In the genomic region with DNA sequence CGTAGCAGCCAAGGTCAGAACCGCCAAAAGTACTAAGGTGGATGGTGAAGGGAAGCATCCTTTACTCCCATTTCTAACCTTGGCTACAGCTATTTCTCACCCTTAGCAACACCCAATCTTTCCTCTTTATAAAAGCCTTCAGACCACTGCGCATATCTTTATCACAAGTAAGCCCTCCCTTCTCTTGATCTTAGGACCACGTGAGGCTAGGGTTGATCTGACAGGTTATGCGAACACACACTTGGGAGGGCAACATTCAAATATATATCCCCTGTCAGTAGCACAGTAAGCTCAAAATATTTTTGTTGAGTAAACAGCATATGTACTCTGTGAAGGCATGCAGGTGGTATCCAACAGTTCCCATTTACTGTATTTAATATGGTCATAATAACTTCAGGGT, we compare ENCODE assay signal across 8 cellular contexts. TPM values are rescaled to one million over a fixed set of nuclear protein-coding genes. Genes with fewer than 3 reads are reported as not detected.
A peak's percentile ranks its signal among the peaks of the same experiment; 100 is the strongest.
DNase-seq lines count a peak whose midpoint lies in the region; ATAC-seq and TF ChIP-seq lines count a peak whose summit lies in the region.

No MANE protein-coding gene starts in this region.

- POLR2A ChIA-PET in CD4-positive, alpha-beta T cell (lab: Charles Lee): interaction anchor here (1.1 to 2.9 kb wide), 7 partner anchors 8 to 700 kb away, joined by 4 to 26 read pairs (median 6); a partner anchor contains a TSS

- no peaks in the 10 kb centered on the region for H4K20me1 ChIP-seq in neural progenitor cell (ENCODE audit: low read depth)

- no peaks in the 10 kb centered on the region for H3K27me3 Mint-ChIP-seq in CD4-positive, alpha-beta T cell
- no peaks in the 10 kb centered on the region for H3K27me3 Mint-ChIP-seq in neural progenitor cell (ENCODE audit: insufficient read depth, low read depth)

- peak overlapping the region; percentile 86 for H2AFZ ChIP-seq in neural progenitor cell (replicated peaks)

- no peak overlapping the region for H3K9ac ChIP-seq in neural progenitor cell

- peak overlapping the region; percentile 98 for H3K27ac Mint-ChIP-seq in CD4-positive, alpha-beta T cell
- no peak overlapping the region for H3K27ac Mint-ChIP-seq in neural progenitor cell

- DNase-seq in CD4-positive, alpha-beta T cell: no peak
- DNase-seq in coronary artery (ENCODE audit: low spot score): no peak
- DNase-seq in neural progenitor cell (ENCODE audit: low spot score): no peak
- DNase-seq in HuH-7 (ENCODE audit: low spot score): no peak
- no peak for DNase-seq in NCI-H2227 (lab: John Stamatoyannopoulos, UW; ENCODE audit: unreplicated experiment)
- DNase-seq in NCI-H2029 (lab: John Stamatoyannopoulos, UW): no peak

- peaks cover 19% of the 10 kb centered on the region for H3K4me1 ChIP-seq in neural progenitor cell

- H3K4me2 ChIP-seq in neural progenitor cell: peak overlapping the region; percentile 85

- H3K4me1 Mint-ChIP-seq in CD4-positive, alpha-beta T cell (ENCODE audit: low read depth): peaks cover 33% of the 10 kb centered on the region
- peaks cover 26% of the 10 kb centered on the region for H3K4me1 Mint-ChIP-seq in neural progenitor cell

- H3F3A ChIP-seq in neural progenitor cell (ENCODE audit: low read depth): peaks cover 32% of the 10 kb centered on the region

- H3K4me3 ChIP-seq in coronary artery (peak overlapping the region; percentile 95), neural progenitor cell (peak overlapping the region; percentile 82)

- H3K27ac ChIP-seq in CD4-positive, alpha-beta T cell (ENCODE audit: low read depth, low read length): peak overlapping the region; percentile 64
- peak overlapping the region; percentile 92 for H3K27ac ChIP-seq in KOPT-K1 (ENCODE audit: low read depth, low read length, poor library complexity, severe bottlenecking)
- H3K27ac ChIP-seq in coronary artery: peak overlapping the region; percentile 98 to 99
- no peak overlapping the region for H3K27ac ChIP-seq in neural progenitor cell

- no peaks in the 10 kb centered on the region for H3K36me3 ChIP-seq in KOPT-K1 (ENCODE audit: insufficient read depth, low read length)
- no peaks in the 10 kb centered on the region for H3K36me3 ChIP-seq in neural progenitor cell

- intact Hi-C loops in CD4-positive, alpha-beta T cell (cut with DNase I, micrococcal nuclease): loop anchor here in 1 of 2 experiments (5.0 to 10.0 kb wide), 6 partner anchors 149 to 1949 kb away; a partner anchor contains a TSS

- no peak for TF ChIP-seq CTCF in CD4-positive, alpha-beta T cell (IDR thresholded peaks at IDR 0.05)
- TF ChIP-seq CTCF in coronary artery (IDR thresholded peaks at IDR 0.05) (no peak), neural progenitor cell (IDR thresholded peaks at IDR 0.05) (no peak)

- no peak for ATAC-seq in CD4-positive, alpha-beta T cell (ENCODE audit: poor library complexity)
- ATAC-seq in HG02840 (IDR thresholded peaks at IDR 0.05; ENCODE audit: low FRiP score, unreplicated experiment): no peak

- no peaks in the 10 kb centered on the region for H3K9me3 ChIP-seq in CD4-positive, alpha-beta T cell (ENCODE audit: control insufficient read depth, low read length)
- no peaks in the 10 kb centered on the region for H3K9me3 ChIP-seq in KOPT-K1 (ENCODE audit: insufficient read depth, low read length, poor library complexity, severe bottlenecking)
- H3K9me3 ChIP-seq in neural progenitor cell (ENCODE audit: low read depth): no peaks in the 10 kb centered on the region

- H3K79me2 ChIP-seq in neural progenitor cell (ENCODE audit: low read depth): peaks cover 27% of the 10 kb centered on the region

- CTCF ChIA-PET in CD4-positive, alpha-beta T cell (lab: Charles Lee): interaction anchor here (1.7 to 2.1 kb wide), 2 partner anchors 41 to 623 kb away, joined by 5 to 7 read pairs; a partner anchor contains a TSS

- H3K4me3 Mint-ChIP-seq in CD4-positive, alpha-beta T cell: peak overlapping the region; percentile 97
- peak overlapping the region; percentile 90 for H3K4me3 Mint-ChIP-seq in neural progenitor cell

- H3K27me3 ChIP-seq in CD4-positive, alpha-beta T cell (ENCODE audit: control insufficient read depth, insufficient read depth, low read length): no peaks in the 10 kb centered on the region
- peaks cover 16% of the 10 kb centered on the region for H3K27me3 ChIP-seq in neural progenitor cell

- H3K9me3 Mint-ChIP-seq in CD4-positive, alpha-beta T cell: no peaks in the 10 kb centered on the region
- no peaks in the 10 kb centered on the region for H3K9me3 Mint-ChIP-seq in neural progenitor cell

- peaks cover 10% of the 10 kb centered on the region for H3K36me3 Mint-ChIP-seq in CD4-positive, alpha-beta T cell (ENCODE audit: low read depth)
- H3K36me3 Mint-ChIP-seq in neural progenitor cell: no peaks in the 10 kb centered on the region

RNA-seq across cellular contexts. Expression of a gene that starts 1.5 kb away (rescaled TPM):
- 1 to 10 TPM; 4.4 to 5.2 TPM for total RNA-seq in CD4-positive, alpha-beta T cell
- total RNA-seq in neural progenitor cell (ENCODE audit: low replicate concordance): 15.3 and 19.2 TPM in 2 replicates
